ENCODE assay signal across 17 cellular contexts in the genomic region with DNA sequence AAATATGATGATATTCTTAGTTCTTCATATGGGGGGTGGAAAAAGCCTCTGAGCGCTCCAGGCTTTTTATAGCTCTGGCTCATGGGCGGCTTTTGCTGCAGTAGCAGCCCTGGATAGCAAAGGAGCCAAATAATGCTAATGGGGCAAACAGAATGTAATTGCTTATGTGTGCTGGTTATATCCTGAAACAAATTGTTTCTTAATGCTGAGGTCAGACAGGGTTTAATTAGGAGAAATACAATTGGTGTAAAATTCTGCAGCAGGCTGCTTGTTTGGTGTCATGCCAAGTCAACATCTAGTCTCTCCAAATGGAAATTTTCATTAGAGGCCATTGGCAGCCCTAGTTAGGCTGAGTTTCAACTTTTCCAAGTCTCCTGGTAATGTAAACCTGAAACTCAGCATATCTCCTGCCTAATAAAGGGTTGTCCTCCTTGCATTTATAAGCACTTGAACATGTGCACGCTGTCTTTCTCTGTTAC.
DNase-seq lines count a peak whose midpoint lies in the region; ATAC-seq, FAIRE-seq and TF ChIP-seq lines count a peak whose summit lies in the region.
"Had no signal": no experiment of that assay in that cellular context is flagged by ENCODE, and none has a peak within 500 bp of the region (broad histone marks: within the 10 kb centered on the region; RNA-seq: fewer than 3 reads in every experiment).

No MANE protein-coding gene starts in this region.

- no peak for TF ChIP-seq POLR2A in endothelial cell of umbilical vein (IDR thresholded peaks at IDR 0.05; ENCODE audit: low read depth, low read length)

- POLR2A ChIA-PET in endothelial cell of umbilical vein (lab: Charles Lee), result no interaction called here

- H3K9me1 ChIP-seq in endothelial cell of umbilical vein (replicated peaks; ENCODE audit: control insufficient read depth, extremely low read depth, insufficient read depth, low read length), result no peaks in the 10 kb centered on the region

- DNase-seq in Right ventricle myocardium inferior (ENCODE audit: missing footprints) (no peak), cardiac septum (ENCODE audit: low spot score) (no peak), endothelial cell of umbilical vein (ENCODE audit: low read depth, low spot score) (peak; percentile 8), occipital lobe (lab: John Stamatoyannopoulos, UW) (peak; percentile 5), upper lobe of right lung (no peak), DMS153 treated with DMSO at 0.1 percent for 48 hours (lab: John Stamatoyannopoulos, UW; ENCODE audit: unreplicated experiment) (no peak), AML-193 (lab: John Stamatoyannopoulos, UW) (no peak)
- DNase-seq: activated gamma-delta T cell treated with Interleukin-2 at 50 U/mL for 16 hours, GDM1, HCEC 1CT, mucosa of descending colon, NCI-H1048, NCI-H526 treated with DMSO at 0.1 percent for 48 hours, pancreas, thyroid gland had no signal

- no peak overlapping the region for H3K4me2 ChIP-seq in endothelial cell of umbilical vein (ENCODE audit: insufficient read depth, low read length)

- H3K4me1 ChIP-seq in endothelial cell of umbilical vein (ENCODE audit: control insufficient read depth, extremely low read depth, insufficient read depth, low read length) (no peaks in the 10 kb centered on the region), upper lobe of right lung (peaks cover 9% of the 10 kb centered on the region)
- H3K4me1 ChIP-seq: pancreas had no signal

- no peak overlapping the region for H3K27ac ChIP-seq in endothelial cell of umbilical vein (ENCODE audit: insufficient read depth, low read depth, low read length)
- H3K27ac ChIP-seq in upper lobe of right lung, result peak overlapping the region; percentile 36
- H3K27ac ChIP-seq: pancreas, thyroid gland had no signal

- H3K9me3 ChIP-seq in endothelial cell of umbilical vein (replicated peaks; ENCODE audit: control insufficient read depth, insufficient read depth, low read length), result no peaks in the 10 kb centered on the region
- no peaks in the 10 kb centered on the region for H3K9me3 ChIP-seq in upper lobe of right lung
- H3K9me3 ChIP-seq: mucosa of descending colon, pancreas, thyroid gland had no signal

- H3K4me3 ChIP-seq in endothelial cell of umbilical vein (replicated peaks in 1 of 3; ENCODE audit: insufficient read depth in 1 of 3, low read depth in 1 of 3, low read length in 3 of 3), result no peak overlapping the region
- H3K4me3 ChIP-seq in upper lobe of right lung, result no peak overlapping the region
- H3K4me3 ChIP-seq: mucosa of descending colon, pancreas, thyroid gland had no signal

- dilution Hi-C loops in endothelial cell of umbilical vein (cut with MboI; ENCODE audit: extremely low pct_ligation_motif_present, low sequenced_read_pairs), result no loop called here

- H4K20me1 ChIP-seq in endothelial cell of umbilical vein (replicated peaks; ENCODE audit: control insufficient read depth, extremely low read depth, insufficient read depth, low read length), result no peaks in the 10 kb centered on the region

- CTCF ChIA-PET in endothelial cell of umbilical vein (lab: Charles Lee), result interaction anchor here (1.4 kb wide), 1 partner anchor 10 kb away, joined by 3 read pairs; no protein-coding TSS in a partner anchor

- ATAC-seq in Right ventricle myocardium inferior (peak; percentile 85), upper lobe of right lung (no peak), HG02571 (IDR thresholded peaks at IDR 0.05; ENCODE audit: unreplicated experiment) (no peak)
- ATAC-seq: mucosa of descending colon had no signal

- H3K27me3 ChIP-seq in endothelial cell of umbilical vein (ENCODE audit: control insufficient read depth in 2 of 2, insufficient read depth in 2 of 2, low read length in 2 of 2), result peaks cover 0 to 2% of the 10 kb centered on the region in 2 experiments
- no peaks in the 10 kb centered on the region for H3K27me3 ChIP-seq in upper lobe of right lung
- H3K27me3 ChIP-seq: pancreas, thyroid gland had no signal

- BruUV-seq in endothelial cell of umbilical vein (replicated peaks; lab: Mats Ljungman, UMichigan), result no TSS peak

- FAIRE-seq in endothelial cell of umbilical vein (lab: Jason Lieb, UNC), result no peak
- FAIRE-seq: pancreas, RCC 7860 had no signal

- intact Hi-C loops in Right ventricle myocardium inferior (cut with DNase I), result no loop called here
- intact Hi-C loops in cardiac septum (cut with DNase I), result no loop called here
- intact Hi-C loops in endothelial cell of umbilical vein (cut with micrococcal nuclease), result no loop called here
- intact Hi-C loops in upper lobe of right lung (cut with DNase I), result no loop called here

- H2AFZ ChIP-seq in endothelial cell of umbilical vein (ENCODE audit: low read depth, low read length), result no peak overlapping the region

- H3K36me3 ChIP-seq in endothelial cell of umbilical vein (ENCODE audit: control insufficient read depth in 2 of 2, extremely low read depth in 1 of 2, insufficient read depth in 2 of 2, low read length in 2 of 2), result no peaks in the 10 kb centered on the region
- H3K36me3 ChIP-seq in upper lobe of right lung, result no peaks in the 10 kb centered on the region
- H3K36me3 ChIP-seq: pancreas, thyroid gland had no signal

- no peak overlapping the region for H3K9ac ChIP-seq in endothelial cell of umbilical vein (replicated peaks; ENCODE audit: extremely low read depth, insufficient read depth, low read length)

- TF ChIP-seq CTCF in endothelial cell of umbilical vein (IDR thresholded peaks at IDR 0.05; ENCODE audit: extremely low read depth in 1 of 2, insufficient read depth in 1 of 2, low read depth in 1 of 2, low read length in 2 of 2) (no peak), upper lobe of right lung (IDR thresholded peaks at IDR 0.05) (no peak)

- no peaks in the 10 kb centered on the region for H3K79me2 ChIP-seq in endothelial cell of umbilical vein (ENCODE audit: control insufficient read depth, insufficient read depth, low read length)

TF ChIP-seq in endothelial cell of umbilical vein, 7 proteins besides CTCF, POLR2A, EP300 and RAD21:
- TF ChIP-seq FOS (IDR thresholded peaks at IDR 0.05; ENCODE audit: borderline replicate concordance, insufficient read depth, low read length) (no peak), EZH2 (IDR thresholded peaks at IDR 0.05; ENCODE audit: borderline replicate concordance, low read depth, low read length, severe bottlenecking) (no peak), MAX (IDR thresholded peaks at IDR 0.05; ENCODE audit: insufficient read depth, insufficient read length) (no peak), JUN (IDR thresholded peaks at IDR 0.05; ENCODE audit: borderline replicate concordance, insufficient read depth, insufficient read length, low read depth) (no peak)
TF ChIP-seq in endothelial cell of umbilical vein: peak in this region for 0.

Comparison
In these comparisons a context has a peak if more than half of its experiments do, and no peak if none do; other contexts are left out.
1. DNase-seq: peak in endothelial cell of umbilical vein (single experiment) and occipital lobe (single experiment); none in Right ventricle myocardium inferior (single experiment), cardiac septum (single experiment), upper lobe of right lung (single experiment), DMS153 treated with DMSO at 0.1 percent for 48 hours (single experiment) and AML-193 (0 of 2).